ENCODE assay signal across 15 cellular contexts in genomic region chr2:55228224-55228563, GRCh38. TPM values are rescaled to one million over a fixed set of nuclear protein-coding genes. Genes with fewer than 3 reads are reported as not detected.
DNase-seq lines count a peak whose midpoint lies in the region; ATAC-seq, FAIRE-seq and TF ChIP-seq lines count a peak whose summit lies in the region.
"Had no signal": no experiment of that assay in that cellular context is flagged by ENCODE, and none has a peak within 500 bp of the region (broad histone marks: within the 10 kb centered on the region; RNA-seq: fewer than 3 reads in every experiment).

No MANE protein-coding gene starts in this region.

- FAIRE-seq in GM12891 (lab: Jason Lieb, UNC) = no peak
- FAIRE-seq: endometrium, H1, keratinocyte had no signal

- H3K27me3 Mint-ChIP-seq in CD14-positive monocyte (ENCODE audit: low read depth in 3 of 3) = no peaks in the 10 kb centered on the region
- H3K27me3 Mint-ChIP-seq in naive thymus-derived CD4-positive, alpha-beta T cell = no peaks in the 10 kb centered on the region

- CTCF ChIA-PET in naive thymus-derived CD4-positive, alpha-beta T cell (lab: Charles Lee) = no interaction called here

- TF ChIP-seq CTCF in CD14-positive monocyte (IDR thresholded peaks at IDR 0.05) = no peak

- intact Hi-C loops in CD14-positive monocyte (cut with micrococcal nuclease) = no loop called here
- intact Hi-C loops in naive thymus-derived CD4-positive, alpha-beta T cell (cut with micrococcal nuclease) = no loop called here

- peak overlapping the region in 5 of 7 donors; percentile 54 to 86 (median 69) for H3K27ac Mint-ChIP-seq in CD14-positive monocyte
- peak overlapping the region; percentile 35 to 38 for H3K27ac Mint-ChIP-seq in activated naive CD4-positive, alpha-beta T cell treated with anti-CD3 and anti-CD28 coated beads, Interleukin-2, amount 50 U/mL, for 72 hours
- peak overlapping the region; percentile 72 to 93 (median 84) for H3K27ac Mint-ChIP-seq in naive thymus-derived CD4-positive, alpha-beta T cell

- no peak for DNase-seq in CD14-positive monocyte (ENCODE audit: low spot score)
- DNase-seq in GDM1 (lab: John Stamatoyannopoulos, UW) = peak; percentile 0
- no peak for DNase-seq in activated naive CD4-positive, alpha-beta T cell treated with anti-CD3 and anti-CD28 coated beads, Interleukin-2, amount 50 U/mL, for 72 hours (ENCODE audit: low spot score in 2 of 2)
- no peak for DNase-seq in naive thymus-derived CD4-positive, alpha-beta T cell
- DNase-seq in AG08395 (ENCODE audit: low spot score) = no peak
- DNase-seq in Kasumi-1 (lab: John Stamatoyannopoulos, UW) = no peak
- DNase-seq in GM12891 (ENCODE audit: insufficient read length, low spot score) = no peak
- DNase-seq: Caco-2; NCI-H2081 treated with DMSO at 0.1 percent for 48 hours; stimulated activated CD4-positive, alpha-beta T cell treated with anti-CD3 and anti-CD28 coated beads, Interleukin-2, amount 100 ng/mL, for 48 hours had no signal

- H3K4me1 ChIP-seq in naive thymus-derived CD4-positive, alpha-beta T cell (ENCODE audit: control insufficient read depth in 2 of 2, insufficient read depth in 2 of 2, low read length in 2 of 2) = peaks cover 8 to 19% of the 10 kb centered on the region in 2 donors
- H3K4me1 ChIP-seq: breast epithelium had no signal

- H3K4me1 Mint-ChIP-seq in CD14-positive monocyte = peaks cover 26% of the 10 kb centered on the region
- peaks cover 34 to 61% (median 48%) of the 10 kb centered on the region in 7 donors for H3K4me1 Mint-ChIP-seq in naive thymus-derived CD4-positive, alpha-beta T cell

- peak overlapping the region; percentile 6 for H3K4me3 ChIP-seq in naive thymus-derived CD4-positive, alpha-beta T cell (ENCODE audit: low read length)
- H3K4me3 ChIP-seq: breast epithelium had no signal

- peak overlapping the region; percentile 34 for H3K27ac ChIP-seq in naive thymus-derived CD4-positive, alpha-beta T cell (ENCODE audit: low read depth, low read length)

- H3K4me3 Mint-ChIP-seq in CD14-positive monocyte = peak overlapping the region in 1 of 2 donors; percentile 4
- peak overlapping the region; percentile 42 to 75 (median 63) for H3K4me3 Mint-ChIP-seq in naive thymus-derived CD4-positive, alpha-beta T cell

- H3K36me3 ChIP-seq in naive thymus-derived CD4-positive, alpha-beta T cell (ENCODE audit: control insufficient read depth in 2 of 3, insufficient read depth in 3 of 3, low read length in 3 of 3) = peaks cover 0 to 4% (median 0%) of the 10 kb centered on the region in 3 experiments
- H3K36me3 ChIP-seq: breast epithelium had no signal

- H3K27me3 ChIP-seq in naive thymus-derived CD4-positive, alpha-beta T cell (ENCODE audit: control insufficient read depth in 2 of 2, insufficient read depth in 2 of 2, low read length in 2 of 2) = no peaks in the 10 kb centered on the region
- H3K27me3 ChIP-seq: breast epithelium had no signal

- H3K9me3 ChIP-seq in naive thymus-derived CD4-positive, alpha-beta T cell (ENCODE audit: control insufficient read depth in 2 of 3, low read length in 3 of 3) = no peaks in the 10 kb centered on the region
- H3K9me3 ChIP-seq: breast epithelium, Caco-2 had no signal

- H3K9me3 Mint-ChIP-seq in CD14-positive monocyte = peaks cover 0 to 2% (median 0%) of the 10 kb centered on the region in 7 donors
- H3K9me3 Mint-ChIP-seq in activated naive CD4-positive, alpha-beta T cell treated with anti-CD3 and anti-CD28 coated beads, Interleukin-2, amount 50 U/mL, for 72 hours = peaks cover 4 to 6% of the 10 kb centered on the region in 2 donors
- H3K9me3 Mint-ChIP-seq in naive thymus-derived CD4-positive, alpha-beta T cell = peaks cover 0 to 7% (median 0%) of the 10 kb centered on the region in 11 donors

- no peak for TF ChIP-seq POLR2A in GM12891 (IDR thresholded peaks at IDR 0.05; ENCODE audit: low read depth, low read length)

- ATAC-seq in activated naive CD4-positive, alpha-beta T cell treated with anti-CD3 and anti-CD28 coated beads, Interleukin-2, amount 50 U/mL, for 72 hours = no peak
- no peak for ATAC-seq in naive thymus-derived CD4-positive, alpha-beta T cell
- no peak for ATAC-seq in HG03439 (IDR thresholded peaks at IDR 0.05; ENCODE audit: unreplicated experiment)

- POLR2A ChIA-PET in naive thymus-derived CD4-positive, alpha-beta T cell (lab: Charles Lee) = interaction anchor here (0.6 to 1.9 kb wide), 6 partner anchors 8 to 177 kb away, joined by 3 to 8 read pairs (median 4); no protein-coding TSS in a partner anchor

- H3K36me3 Mint-ChIP-seq in CD14-positive monocyte = peaks cover 0 to 2% of the 10 kb centered on the region in 2 donors
- H3K36me3 Mint-ChIP-seq in activated naive CD4-positive, alpha-beta T cell treated with anti-CD3 and anti-CD28 coated beads, Interleukin-2, amount 50 U/mL, for 72 hours = peaks cover 38 to 39% of the 10 kb centered on the region in 2 donors
- peaks cover 5 to 22% (median 10%) of the 10 kb centered on the region in 5 donors for H3K36me3 Mint-ChIP-seq in naive thymus-derived CD4-positive, alpha-beta T cell

TF ChIP-seq in GM12891, 5 proteins besides CTCF, POLR2A, EP300 and RAD21:
- TF ChIP-seq POLR2AphosphoS5 (IDR thresholded peaks at IDR 0.05; ENCODE audit: low read depth, low read length) = no peak
- no peak for TF ChIP-seq SPI1 (IDR thresholded peaks at IDR 0.05; ENCODE audit: low read depth, low read length)
- no peak for TF ChIP-seq PAX5 (IDR thresholded peaks at IDR 0.05; ENCODE audit: insufficient read depth, low read length, severe bottlenecking)
- TF ChIP-seq TAF1 (IDR thresholded peaks at IDR 0.05; ENCODE audit: low read depth, low read length) = no peak
- no peak for TF ChIP-seq POU2F2 (IDR thresholded peaks at IDR 0.05; ENCODE audit: low read depth, low read length)

RNA-seq across cellular contexts. Expression of gene CLHC1, which starts 3.9 kb away (rescaled TPM):
- polyA plus RNA-seq in CD14-positive monocyte = 1 to 10 TPM in 1 of 2 donors, not detected in 1; 2.4 TPM
- 10 to 100 TPM in 1 of 2 donors, 1 to 10 TPM in 1; 2.7 to 10.3 TPM for total RNA-seq in activated naive CD4-positive, alpha-beta T cell treated with anti-CD3 and anti-CD28 coated beads, Interleukin-2, amount 50 U/mL, for 72 hours
- total RNA-seq in naive thymus-derived CD4-positive, alpha-beta T cell = 10 to 100 TPM in 3 of 5 experiments, 1 to 10 TPM in 2; 5.3 to 19.5 (median 15.1) TPM
- 1 to 10 TPM; 1.0 to 3.2 TPM for polyA plus RNA-seq in naive thymus-derived CD4-positive, alpha-beta T cell
- 5.5 TPM for polyA plus RNA-seq in GM12891 (2012; ENCODE audit: low read depth, missing spikeins)

RNA-seq across cellular contexts. Expression of gene RPS27A, which starts 4.3 kb away (rescaled TPM):
- 100 to 1,000 TPM; 785 to 967 TPM for polyA plus RNA-seq in CD14-positive monocyte
- total RNA-seq in activated naive CD4-positive, alpha-beta T cell treated with anti-CD3 and anti-CD28 coated beads, Interleukin-2, amount 50 U/mL, for 72 hours = 1,000 to 10,000 TPM; 1,123 to 1,275 TPM
- 1,000 to 10,000 TPM in 4 of 5 experiments, 100 to 1,000 TPM in 1; 948 to 2,409 (median 2,155) TPM for total RNA-seq in naive thymus-derived CD4-positive, alpha-beta T cell
- polyA plus RNA-seq in naive thymus-derived CD4-positive, alpha-beta T cell = 1,000 to 10,000 TPM; 3,065 to 4,603 TPM
- polyA plus RNA-seq in GM12891 (2012; ENCODE audit: low read depth, missing spikeins) = 4,007 TPM

RNA-seq across cellular contexts. Expression of gene MTIF2, which starts 40.8 kb away (rescaled TPM):
- 10 to 100 TPM in 1 of 2 donors, 1 to 10 TPM in 1; 8.1 to 12.5 TPM for polyA plus RNA-seq in CD14-positive monocyte
- total RNA-seq in activated naive CD4-positive, alpha-beta T cell treated with anti-CD3 and anti-CD28 coated beads, Interleukin-2, amount 50 U/mL, for 72 hours = 10 to 100 TPM; 35.5 to 38.8 TPM
- total RNA-seq in naive thymus-derived CD4-positive, alpha-beta T cell = 10 to 100 TPM; 23.0 to 35.5 (median 28.0) TPM
- polyA plus RNA-seq in naive thymus-derived CD4-positive, alpha-beta T cell = 10 to 100 TPM; 13.1 to 17.8 TPM
- 26.7 TPM for polyA plus RNA-seq in GM12891 (2012; ENCODE audit: low read depth, missing spikeins)
